ENCODE assay signal across 22 cellular contexts in genomic region chr2:201137505-201138400, GRCh38. TPM values are rescaled to one million over a fixed set of nuclear protein-coding genes. Genes with fewer than 3 reads are reported as not detected.
DNase-seq lines count a peak whose midpoint lies in the region; ATAC-seq and TF ChIP-seq lines count a peak whose summit lies in the region.
"Had no signal": no experiment of that assay in that cellular context is flagged by ENCODE, and none has a peak within 500 bp of the region (broad histone marks: within the 10 kb centered on the region; RNA-seq: fewer than 3 reads in every experiment).

No MANE protein-coding gene starts in this region.

- H3K27ac Mint-ChIP-seq in activated CD8-positive, alpha-beta T cell treated with anti-CD3 and anti-CD28 coated beads for 36 hours = peak overlapping the region; percentile 57
- no peak overlapping the region for H3K27ac Mint-ChIP-seq in activated CD8-positive, alpha-beta T cell treated with anti-CD3 and anti-CD28 coated beads, Interleukin-2, amount 10 ng/mL, durations not matched to agents 7 days and 5 days
- peak overlapping the region; percentile 45 for H3K27ac Mint-ChIP-seq in activated T-helper 2 cell treated with anti-CD3 and anti-CD28 coated beads, Interferon-gamma antibody, Interleukin-2, Interleukin-4, amounts not matched to agents 10 μg/mL and 5 μg/mL and 100 μg/mL, durations not matched to agents 14 hours and 24 hours and 36 hours
- H3K27ac Mint-ChIP-seq in stimulated activated effector memory CD8-positive, alpha-beta T cell treated with anti-CD3 and anti-CD28 coated beads, Interleukin-12 subunit alpha, Interleukin-12 subunit beta, amount 100 ng/mL, for 72 hours = peak overlapping the region; percentile 85

- no peak for DNase-seq in activated CD8-positive, alpha-beta T cell treated with anti-CD3 and anti-CD28 coated beads for 36 hours
- DNase-seq in activated CD8-positive, alpha-beta T cell treated with anti-CD3 and anti-CD28 coated beads, Interleukin-2, amount 10 ng/mL, durations not matched to agents 7 days and 5 days = no peak
- DNase-seq in activated T-helper 2 cell treated with anti-CD3 and anti-CD28 coated beads, Interferon-gamma antibody, Interleukin-2, Interleukin-4, amounts not matched to agents 10 μg/mL and 5 μg/mL and 100 μg/mL, durations not matched to agents 14 hours and 24 hours and 36 hours (ENCODE audit: low spot score) = no peak
- DNase-seq in left lung (no peak), NCI-H1694 treated with DMSO at 0.1 percent for 48 hours (lab: John Stamatoyannopoulos, UW) (no peak), inferior parietal cortex (ENCODE audit: extremely low spot score) (no peak)
- no peak for DNase-seq in stimulated activated effector memory CD8-positive, alpha-beta T cell treated with anti-CD3 and anti-CD28 coated beads, Interleukin-12 subunit alpha, Interleukin-12 subunit beta, amount 100 ng/mL, for 72 hours (ENCODE audit: low spot score in 2 of 2)
- no peak for DNase-seq in effector CD8-positive, alpha-beta T cell (lab: John Stamatoyannopoulos, UW)
- DNase-seq: activated CD4-positive, CD25-positive, alpha-beta regulatory T cell; activated CD8-positive, alpha-beta memory T cell treated with anti-CD3 and anti-CD28 coated beads, Interleukin-2, amount 50 U/mL, for 4 hours; cerebellar nuclear complex; MM.1S; naive B cell; NCI-H146; posterior cingulate gyrus; small intestine; stimulated activated CD4-positive, alpha-beta T cell treated with anti-CD3 and anti-CD28 coated beads, Interleukin-4, amount 100 ng/mL, for 24 hours had no signal

- H3K4me1 ChIP-seq in left lung = peaks cover 8 to 84% of the 10 kb centered on the region in 2 donors
- H3K4me1 ChIP-seq: BLaER1 had no signal

- CTCF ChIA-PET in activated CD8-positive, alpha-beta T cell treated with anti-CD3 and anti-CD28 coated beads for 36 hours (lab: Charles Lee) = interaction anchor here (1.1 to 2.1 kb wide), 2 partner anchors 21 to 94 kb away, joined by 3 to 6 read pairs; no protein-coding TSS in a partner anchor
- CTCF ChIA-PET in activated CD8-positive, alpha-beta T cell treated with anti-CD3 and anti-CD28 coated beads, Interleukin-2, amount 10 ng/mL, durations not matched to agents 7 days and 5 days (lab: Charles Lee) = no interaction called here

- H3K27ac ChIP-seq in left lung = peak overlapping the region in 1 of 2 donors; percentile 99
- H3K27ac ChIP-seq: BLaER1, HL-60 had no signal

- H3K9me3 Mint-ChIP-seq in activated CD8-positive, alpha-beta T cell treated with anti-CD3 and anti-CD28 coated beads for 36 hours = no peaks in the 10 kb centered on the region
- no peaks in the 10 kb centered on the region for H3K9me3 Mint-ChIP-seq in activated CD8-positive, alpha-beta T cell treated with anti-CD3 and anti-CD28 coated beads, Interleukin-2, amount 10 ng/mL, durations not matched to agents 7 days and 5 days (ENCODE audit: insufficient read depth)
- no peaks in the 10 kb centered on the region for H3K9me3 Mint-ChIP-seq in activated T-helper 2 cell treated with anti-CD3 and anti-CD28 coated beads, Interferon-gamma antibody, Interleukin-2, Interleukin-4, amounts not matched to agents 10 μg/mL and 5 μg/mL and 100 μg/mL, durations not matched to agents 14 hours and 24 hours and 36 hours
- H3K9me3 Mint-ChIP-seq in stimulated activated effector memory CD8-positive, alpha-beta T cell treated with anti-CD3 and anti-CD28 coated beads, Interleukin-12 subunit alpha, Interleukin-12 subunit beta, amount 100 ng/mL, for 72 hours = no peaks in the 10 kb centered on the region
- H3K9me3 Mint-ChIP-seq: IgD-negative memory B cell, memory B cell, naive B cell had no signal

- no peak overlapping the region for H3K4me3 ChIP-seq in left lung
- H3K4me3 ChIP-seq: BLaER1 had no signal

- intact Hi-C loops in activated CD8-positive, alpha-beta T cell treated with anti-CD3 and anti-CD28 coated beads for 36 hours (cut with micrococcal nuclease) = no loop called here
- intact Hi-C loops in activated T-helper 2 cell treated with anti-CD3 and anti-CD28 coated beads, Interferon-gamma antibody, Interleukin-2, Interleukin-4, amounts not matched to agents 10 μg/mL and 5 μg/mL and 100 μg/mL, durations not matched to agents 14 hours and 24 hours and 36 hours (cut with micrococcal nuclease) = no loop called here
- intact Hi-C loops in left lung (cut with DNase I) = no loop called here

- no peak for TF ChIP-seq CTCF in activated CD8-positive, alpha-beta T cell treated with anti-CD3 and anti-CD28 coated beads for 36 hours (IDR thresholded peaks at IDR 0.05)
- TF ChIP-seq CTCF in left lung (IDR thresholded peaks at IDR 0.05) = no peak

- H3K36me3 Mint-ChIP-seq in activated CD8-positive, alpha-beta T cell treated with anti-CD3 and anti-CD28 coated beads for 36 hours (ENCODE audit: low read depth) = peaks cover 77% of the 10 kb centered on the region
- H3K36me3 Mint-ChIP-seq in activated CD8-positive, alpha-beta T cell treated with anti-CD3 and anti-CD28 coated beads, Interleukin-2, amount 10 ng/mL, durations not matched to agents 7 days and 5 days (ENCODE audit: low read depth) = peaks cover 73% of the 10 kb centered on the region
- peaks cover 85% of the 10 kb centered on the region for H3K36me3 Mint-ChIP-seq in activated T-helper 2 cell treated with anti-CD3 and anti-CD28 coated beads, Interferon-gamma antibody, Interleukin-2, Interleukin-4, amounts not matched to agents 10 μg/mL and 5 μg/mL and 100 μg/mL, durations not matched to agents 14 hours and 24 hours and 36 hours (ENCODE audit: low read depth)
- peaks cover 100% of the 10 kb centered on the region for H3K36me3 Mint-ChIP-seq in stimulated activated effector memory CD8-positive, alpha-beta T cell treated with anti-CD3 and anti-CD28 coated beads, Interleukin-12 subunit alpha, Interleukin-12 subunit beta, amount 100 ng/mL, for 72 hours

- H3K27me3 Mint-ChIP-seq in activated CD8-positive, alpha-beta T cell treated with anti-CD3 and anti-CD28 coated beads for 36 hours = no peaks in the 10 kb centered on the region
- no peaks in the 10 kb centered on the region for H3K27me3 Mint-ChIP-seq in activated CD8-positive, alpha-beta T cell treated with anti-CD3 and anti-CD28 coated beads, Interleukin-2, amount 10 ng/mL, durations not matched to agents 7 days and 5 days (ENCODE audit: low read depth)
- no peaks in the 10 kb centered on the region for H3K27me3 Mint-ChIP-seq in activated T-helper 2 cell treated with anti-CD3 and anti-CD28 coated beads, Interferon-gamma antibody, Interleukin-2, Interleukin-4, amounts not matched to agents 10 μg/mL and 5 μg/mL and 100 μg/mL, durations not matched to agents 14 hours and 24 hours and 36 hours (ENCODE audit: low read depth)
- H3K27me3 Mint-ChIP-seq: IgD-negative memory B cell, memory B cell, naive B cell had no signal

- peaks cover 0 to 98% of the 10 kb centered on the region in 2 donors for H3K36me3 ChIP-seq in left lung

- POLR2A ChIA-PET in activated CD8-positive, alpha-beta T cell treated with anti-CD3 and anti-CD28 coated beads for 36 hours (lab: Charles Lee) = interaction anchor here (1.1 kb wide), 1 partner anchor 10 kb away, joined by 5 read pairs; no protein-coding TSS in a partner anchor
- POLR2A ChIA-PET in activated CD8-positive, alpha-beta T cell treated with anti-CD3 and anti-CD28 coated beads, Interleukin-2, amount 10 ng/mL, durations not matched to agents 7 days and 5 days (lab: Charles Lee) = interaction anchor here (0.6 to 1.3 kb wide), 4 partner anchors 17 to 576 kb away, joined by 3 to 4 read pairs (median 4); partner anchors contain the start of gene CFLAR

- no peaks in the 10 kb centered on the region for H3K27me3 ChIP-seq in left lung
- H3K27me3 ChIP-seq: BLaER1 had no signal

- no peaks in the 10 kb centered on the region for H3K9me3 ChIP-seq in left lung
- H3K9me3 ChIP-seq: BLaER1 had no signal

- H3K4me1 Mint-ChIP-seq in activated CD8-positive, alpha-beta T cell treated with anti-CD3 and anti-CD28 coated beads for 36 hours (ENCODE audit: low read depth) = peaks cover 62% of the 10 kb centered on the region
- H3K4me1 Mint-ChIP-seq in activated CD8-positive, alpha-beta T cell treated with anti-CD3 and anti-CD28 coated beads, Interleukin-2, amount 10 ng/mL, durations not matched to agents 7 days and 5 days (ENCODE audit: low read depth) = peaks cover 14% of the 10 kb centered on the region
- H3K4me1 Mint-ChIP-seq in activated T-helper 2 cell treated with anti-CD3 and anti-CD28 coated beads, Interferon-gamma antibody, Interleukin-2, Interleukin-4, amounts not matched to agents 10 μg/mL and 5 μg/mL and 100 μg/mL, durations not matched to agents 14 hours and 24 hours and 36 hours (ENCODE audit: low read depth) = peaks cover 28% of the 10 kb centered on the region
- H3K4me1 Mint-ChIP-seq in stimulated activated effector memory CD8-positive, alpha-beta T cell treated with anti-CD3 and anti-CD28 coated beads, Interleukin-12 subunit alpha, Interleukin-12 subunit beta, amount 100 ng/mL, for 72 hours = peaks cover 65% of the 10 kb centered on the region

- H3K4me3 Mint-ChIP-seq in activated CD8-positive, alpha-beta T cell treated with anti-CD3 and anti-CD28 coated beads for 36 hours = no peak overlapping the region
- H3K4me3 Mint-ChIP-seq in activated CD8-positive, alpha-beta T cell treated with anti-CD3 and anti-CD28 coated beads, Interleukin-2, amount 10 ng/mL, durations not matched to agents 7 days and 5 days = no peak overlapping the region
- no peak overlapping the region for H3K4me3 Mint-ChIP-seq in activated T-helper 2 cell treated with anti-CD3 and anti-CD28 coated beads, Interferon-gamma antibody, Interleukin-2, Interleukin-4, amounts not matched to agents 10 μg/mL and 5 μg/mL and 100 μg/mL, durations not matched to agents 14 hours and 24 hours and 36 hours (ENCODE audit: low read depth)
- peak overlapping the region; percentile 29 for H3K4me3 Mint-ChIP-seq in stimulated activated effector memory CD8-positive, alpha-beta T cell treated with anti-CD3 and anti-CD28 coated beads, Interleukin-12 subunit alpha, Interleukin-12 subunit beta, amount 100 ng/mL, for 72 hours
- H3K4me3 Mint-ChIP-seq: memory B cell had no signal

- ATAC-seq in activated CD8-positive, alpha-beta T cell treated with anti-CD3 and anti-CD28 coated beads for 36 hours = no peak
- no peak for ATAC-seq in activated CD8-positive, alpha-beta T cell treated with anti-CD3 and anti-CD28 coated beads, Interleukin-2, amount 10 ng/mL, durations not matched to agents 7 days and 5 days
- ATAC-seq in left lung = peak; percentile 3
- peak; percentile 15 for ATAC-seq in stimulated activated effector memory CD8-positive, alpha-beta T cell treated with anti-CD3 and anti-CD28 coated beads, Interleukin-12 subunit alpha, Interleukin-12 subunit beta, amount 100 ng/mL, for 72 hours
- ATAC-seq: HCT116 had no signal

RNA-seq across cellular contexts. Expression of gene CFLAR, which starts 21.8 kb away (rescaled TPM):
- 100 to 1,000 TPM; 222 to 229 TPM for total RNA-seq in activated CD8-positive, alpha-beta T cell treated with anti-CD3 and anti-CD28 coated beads for 36 hours
- total RNA-seq in activated CD8-positive, alpha-beta T cell treated with anti-CD3 and anti-CD28 coated beads, Interleukin-2, amount 10 ng/mL, durations not matched to agents 7 days and 5 days = 10 to 100 TPM; 90.4 to 95.0 TPM
- 255 and 268 TPM in 2 replicates for total RNA-seq in activated T-helper 2 cell treated with anti-CD3 and anti-CD28 coated beads, Interferon-gamma antibody, Interleukin-2, Interleukin-4, amounts not matched to agents 10 μg/mL and 5 μg/mL and 100 μg/mL, durations not matched to agents 14 hours and 24 hours and 36 hours
- total RNA-seq in left lung = 100 to 1,000 TPM; 278 to 327 TPM

RNA-seq across cellular contexts. Expression of gene CASP10, which starts 45.2 kb away (rescaled TPM):
- 10 to 100 TPM; 18.3 to 22.6 TPM for total RNA-seq in activated CD8-positive, alpha-beta T cell treated with anti-CD3 and anti-CD28 coated beads for 36 hours
- total RNA-seq in activated CD8-positive, alpha-beta T cell treated with anti-CD3 and anti-CD28 coated beads, Interleukin-2, amount 10 ng/mL, durations not matched to agents 7 days and 5 days = 10 to 100 TPM; 40.7 to 42.8 TPM
- total RNA-seq in activated T-helper 2 cell treated with anti-CD3 and anti-CD28 coated beads, Interferon-gamma antibody, Interleukin-2, Interleukin-4, amounts not matched to agents 10 μg/mL and 5 μg/mL and 100 μg/mL, durations not matched to agents 14 hours and 24 hours and 36 hours = 14.3 and 17.3 TPM in 2 replicates
- total RNA-seq in left lung = 10 to 100 TPM; 30.3 to 31.5 TPM

Comparison
In these comparisons a context has a peak if more than half of its experiments do, and no peak if none do; other contexts are left out.
1. ATAC-seq: peak in left lung (single experiment) and stimulated activated effector memory CD8-positive, alpha-beta T cell treated with anti-CD3 and anti-CD28 coated beads, Interleukin-12 subunit alpha, Interleukin-12 subunit beta, amount 100 ng/mL, for 72 hours (single experiment); none in activated CD8-positive, alpha-beta T cell treated with anti-CD3 and anti-CD28 coated beads for 36 hours (single experiment) and activated CD8-positive, alpha-beta T cell treated with anti-CD3 and anti-CD28 coated beads, Interleukin-2, amount 10 ng/mL, durations not matched to agents 7 days and 5 days (single experiment).